8 cellular contexts compared by ENCODE assay signal in the genomic region with DNA sequence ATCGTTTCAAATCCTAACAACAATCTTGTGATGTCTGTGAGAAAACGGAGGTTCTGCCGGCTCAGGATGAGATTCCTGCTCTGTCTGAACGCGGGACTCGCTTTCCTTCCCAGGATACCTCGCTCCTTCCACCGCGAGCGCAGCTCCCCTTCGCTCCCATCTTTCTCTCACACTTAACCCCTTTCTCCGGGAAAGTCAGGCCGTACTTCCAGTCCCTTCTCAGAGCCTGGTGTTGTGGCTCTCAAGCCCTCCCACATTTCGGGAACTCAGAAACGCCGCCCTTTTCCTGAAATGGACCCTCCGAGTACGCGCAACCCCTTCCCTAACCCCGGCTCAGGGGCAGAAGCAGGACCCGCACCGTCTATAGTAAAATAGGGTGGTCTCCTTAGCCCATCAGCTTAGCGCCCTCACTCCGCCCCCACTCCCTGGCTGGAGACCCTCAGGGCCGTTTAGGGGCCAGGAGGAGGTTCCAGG. TPM values are rescaled to one million over a fixed set of nuclear protein-coding genes. Genes with fewer than 3 reads are reported as not detected.
A peak's percentile ranks its signal among the peaks of the same experiment; 100 is the strongest.
DNase-seq lines count a peak whose midpoint lies in the region; ATAC-seq lines count a peak whose summit lies in the region.

No MANE protein-coding gene starts in this region.

- DNase-seq in NCI-H2196 (lab: John Stamatoyannopoulos, UW; ENCODE audit: unreplicated experiment), result peak; percentile 31
- DNase-seq in NCI-H2196 treated with DMSO at 0.1 percent for 48 hours (lab: John Stamatoyannopoulos, UW; ENCODE audit: unreplicated experiment), result no peak
- peak; percentile 62 for DNase-seq in RPMI7951 (ENCODE audit: low read depth)
- no peak for DNase-seq in OCI-M2 (lab: John Stamatoyannopoulos, UW; ENCODE audit: unreplicated experiment)

- H3K4me3 ChIP-seq in ectodermal cell (ENCODE audit: insufficient read depth, low read depth, low read length) (peak overlapping the region; percentile 88), mesodermal cell (ENCODE audit: extremely low read depth, insufficient read depth, low read length, poor library complexity, severe bottlenecking) (peak overlapping the region; percentile 73), urinary bladder (ENCODE audit: low read depth, low read length) (peak overlapping the region; percentile 84)

- peak overlapping the region; percentile 94 for H3K27ac ChIP-seq in ectodermal cell (ENCODE audit: insufficient read depth, low read depth, low read length, poor library complexity, severe bottlenecking)
- peak overlapping the region; percentile 95 for H3K27ac ChIP-seq in mesodermal cell (ENCODE audit: low read depth, low read length, severe bottlenecking)
- H3K27ac ChIP-seq in urinary bladder (ENCODE audit: low read depth), result peak overlapping the region; percentile 98

- 3% methylated on average over 25 of the region's 25 CpGs for WGBS in ectodermal cell, 2 experiments
- WGBS in mesodermal cell (ENCODE audit: insufficient coverage in 2 of 2), 2 experiments, result 3 to 4% methylated on average over 16 to 23 of the region's 25 CpGs
- WGBS in urinary bladder, result under 1% methylated on average over 25 of the region's 25 CpGs

- H3K36me3 ChIP-seq in ectodermal cell (ENCODE audit: control insufficient read depth, insufficient read depth, low read length), result no peaks in the 10 kb centered on the region
- peaks cover 10% of the 10 kb centered on the region for H3K36me3 ChIP-seq in mesodermal cell (ENCODE audit: control insufficient read depth, insufficient read depth, low read length)
- no peaks in the 10 kb centered on the region for H3K36me3 ChIP-seq in urinary bladder (ENCODE audit: insufficient read depth)

- H3K4me1 ChIP-seq in ectodermal cell (ENCODE audit: control insufficient read depth, insufficient read depth, low read length) (peaks cover 18% of the 10 kb centered on the region), mesodermal cell (ENCODE audit: control insufficient read depth, insufficient read depth, low read length, poor library complexity, severe bottlenecking) (peaks cover 31% of the 10 kb centered on the region), urinary bladder (ENCODE audit: insufficient read depth) (peaks cover 4% of the 10 kb centered on the region)

- no peaks in the 10 kb centered on the region for H3K27me3 ChIP-seq in ectodermal cell (ENCODE audit: control insufficient read depth, insufficient read depth, low read length, poor library complexity, severe bottlenecking)

- peak; percentile 17 for ATAC-seq in HG02885 (IDR thresholded peaks at IDR 0.05; ENCODE audit: poor library complexity, unreplicated experiment)

- H3K9me3 ChIP-seq in ectodermal cell (ENCODE audit: control insufficient read depth, low read length) (no peaks in the 10 kb centered on the region), mesodermal cell (ENCODE audit: control insufficient read depth, low read length) (no peaks in the 10 kb centered on the region)

RNA-seq across cellular contexts. Expression of gene FEM1B, which starts 0.4 kb away (rescaled TPM):
- total RNA-seq in RPMI7951 (2014; rRNA removed; shearing (Covaris generic)), result 37.6 and 41.5 TPM in 2 replicates
- 37.4 TPM for polyA plus RNA-seq in ectodermal cell (2013, experiment 1 of 4)
- polyA plus RNA-seq in ectodermal cell (2013, experiment 2 of 4), result 41.9 TPM
- polyA plus RNA-seq in ectodermal cell (2013, experiment 3 of 4), result 39.2 TPM
- polyA plus RNA-seq in ectodermal cell (2013, experiment 4 of 4), result 42.4 TPM
- 39.7 TPM for polyA plus RNA-seq in mesodermal cell (2013, experiment 1 of 2)
- 33.3 TPM for polyA plus RNA-seq in mesodermal cell (2013, experiment 2 of 2)
- total RNA-seq in urinary bladder, result 103 TPM
- polyA plus RNA-seq in urinary bladder, result 32.4 TPM

RNA-seq across cellular contexts. Expression of gene CLN6, which starts 47.6 kb away (rescaled TPM):
- 20.0 and 22.7 TPM in 2 replicates for total RNA-seq in RPMI7951 (2014; rRNA removed; shearing (Covaris generic))
- 78.6 TPM for polyA plus RNA-seq in ectodermal cell (2013, experiment 1 of 4)
- 83.7 TPM for polyA plus RNA-seq in ectodermal cell (2013, experiment 2 of 4)
- 49.3 TPM for polyA plus RNA-seq in ectodermal cell (2013, experiment 3 of 4)
- 55.8 TPM for polyA plus RNA-seq in ectodermal cell (2013, experiment 4 of 4)
- 23.2 TPM for polyA plus RNA-seq in mesodermal cell (2013, experiment 1 of 2)
- polyA plus RNA-seq in mesodermal cell (2013, experiment 2 of 2), result 17.6 TPM
- 17.3 TPM for total RNA-seq in urinary bladder
- 22.0 TPM for polyA plus RNA-seq in urinary bladder

Comparison
In these comparisons a context has a peak if more than half of its experiments do, and no peak if none do; other contexts are left out.
1. DNase-seq: peak in NCI-H2196 (single experiment) and RPMI7951 (single experiment); none in NCI-H2196 treated with DMSO at 0.1 percent for 48 hours (single experiment) and OCI-M2 (single experiment).
2. Peak in every context shown above with its lines, with median percentiles within 50 percentile points of each other: H3K27ac ChIP-seq and H3K4me3 ChIP-seq.